In genomic region chr11:62508336-62509058, GRCh38 we compare ENCODE assay signal across 8 cellular contexts. TPM values are rescaled to one million over a fixed set of nuclear protein-coding genes. Genes with fewer than 3 reads are reported as not detected.
DNase-seq lines count a peak whose midpoint lies in the region; ATAC-seq, FAIRE-seq and TF ChIP-seq lines count a peak whose summit lies in the region.

No MANE protein-coding gene starts in this region.

- H3K9me3 ChIP-seq in BE2C (no peaks in the 10 kb centered on the region), mesodermal cell (ENCODE audit: control insufficient read depth, low read length) (no peaks in the 10 kb centered on the region), upper lobe of left lung (no peaks in the 10 kb centered on the region)

- peak overlapping the region; percentile 57 for H3K4me3 Mint-ChIP-seq in HFFc6

- no peak for FAIRE-seq in D721Med (lab: Jason Lieb, UNC)

- DNase-seq in BE2C (peak; percentile 68), HFFc6 (peak; percentile 32), SHP77 treated with DMSO at 0.1 percent for 48 hours (lab: John Stamatoyannopoulos, UW) (peak; percentile 7), epithelial cell of prostate (ENCODE audit: low read depth, low spot score) (no peak), upper lobe of left lung (peak; percentile 81 to 85), D721Med (ENCODE audit: insufficient read length, low spot score) (no peak)
- no peak for DNase-seq in activated CD4-positive, CD25-positive, alpha-beta regulatory T cell treated with anti-CD3 and anti-CD28 coated beads, Interleukin-2, amount 50 U/mL, for 72 hours

- H3K27me3 Mint-ChIP-seq in HFFc6 (ENCODE audit: insufficient read depth): peaks cover 5% of the 10 kb centered on the region

- H3K27me3 ChIP-seq in BE2C: no peaks in the 10 kb centered on the region
- no peaks in the 10 kb centered on the region for H3K27me3 ChIP-seq in upper lobe of left lung

- peak; percentile 83 to 85 for ATAC-seq in upper lobe of left lung (ENCODE audit: low FRiP score in 2 of 2)

- TF ChIP-seq POLR2A in upper lobe of left lung (IDR thresholded peaks at IDR 0.05): peak in 1 of 4 donors; percentile 20

- peaks cover 22% of the 10 kb centered on the region for H3K4me1 Mint-ChIP-seq in HFFc6 (ENCODE audit: low read depth)

- peak overlapping the region; percentile 77 for H3K27ac Mint-ChIP-seq in HFFc6

- peaks cover 3% of the 10 kb centered on the region; the same call in 1 of the 2 replicates for H3K4me1 ChIP-seq in BE2C
- peaks cover 48% of the 10 kb centered on the region for H3K4me1 ChIP-seq in mesodermal cell (ENCODE audit: control insufficient read depth, insufficient read depth, low read length, poor library complexity, severe bottlenecking)
- H3K4me1 ChIP-seq in upper lobe of left lung: peaks cover 35 to 56% (median 44%) of the 10 kb centered on the region in 4 donors

- 7 to 9% methylated on average over 13 to 18 of the region's 19 CpGs for WGBS in mesodermal cell (ENCODE audit: insufficient coverage in 2 of 2), 2 experiments
- WGBS in upper lobe of left lung, 2 donors: 14 to 20% methylated on average over 19 of the region's 19 CpGs

- H3K27ac ChIP-seq in epithelial cell of prostate: peak overlapping the region; percentile 45
- H3K27ac ChIP-seq in mesodermal cell (ENCODE audit: low read depth, low read length, severe bottlenecking): peak overlapping the region; percentile 98
- peak overlapping the region; percentile 38 to 81 (median 59) for H3K27ac ChIP-seq in upper lobe of left lung

- TF ChIP-seq EP300 in upper lobe of left lung (IDR thresholded peaks at IDR 0.05): peak in 2 of 4 donors; percentile 75 to 84

- TF ChIP-seq CTCF in BE2C (IDR thresholded peaks at IDR 0.05; ENCODE audit: low read depth, low read length) (peak; percentile 52), HFFc6 (IDR thresholded peaks at IDR 0.05) (peak; percentile 59), upper lobe of left lung (IDR thresholded peaks at IDR 0.05) (peak; percentile 41 to 72 (median 46)), D721Med (IDR thresholded peaks at IDR 0.05; ENCODE audit: insufficient read depth, missing control alignments) (no peak)

- H3K36me3 ChIP-seq in BE2C: no peaks in the 10 kb centered on the region
- H3K36me3 ChIP-seq in mesodermal cell (ENCODE audit: control insufficient read depth, insufficient read depth, low read length): no peaks in the 10 kb centered on the region
- no peaks in the 10 kb centered on the region for H3K36me3 ChIP-seq in upper lobe of left lung

- no peaks in the 10 kb centered on the region for H3K36me3 Mint-ChIP-seq in HFFc6 (ENCODE audit: low read depth)

- peak overlapping the region; percentile 34 for H3K4me3 ChIP-seq in BE2C (ENCODE audit: low read depth, low read length)
- peak overlapping the region; percentile 11 for H3K4me3 ChIP-seq in mesodermal cell (ENCODE audit: extremely low read depth, insufficient read depth, low read length, poor library complexity, severe bottlenecking)
- H3K4me3 ChIP-seq in upper lobe of left lung: peak overlapping the region in 2 of 4 donors; percentile 1 to 25

- H3K9me3 Mint-ChIP-seq in HFFc6: no peaks in the 10 kb centered on the region

RNA-seq across cellular contexts. Expression of gene AHNAK, which starts 38.1 kb away (rescaled TPM):
- 7.4 TPM for polyA plus RNA-seq in BE2C (2012; ENCODE audit: insufficient read depth, insufficient read length, low read depth)
- total RNA-seq in HFFc6 (2021; fragmentation: NEBNext Ultra II Directional; extraction: Animal tissue kit (Norgen Biotek cat#: 25700)): 100 to 1,000 TPM; 426 to 589 (median 452) TPM
- polyA plus RNA-seq in mesodermal cell (2013, experiment 1 of 2): 88.1 TPM
- 82.4 TPM for polyA plus RNA-seq in mesodermal cell (2013, experiment 2 of 2)
- total RNA-seq in upper lobe of left lung: 1,000 to 10,000 TPM in 2 of 6 donors, 100 to 1,000 TPM in 4; 583 to 1,153 (median 829) TPM

Comparison
In these comparisons a context has a peak if more than half of its experiments do, and no peak if none do; other contexts are left out.
1. DNase-seq: peak in BE2C (single experiment), HFFc6 (single experiment), SHP77 treated with DMSO at 0.1 percent for 48 hours (single experiment) and upper lobe of left lung (2 of 2); none in epithelial cell of prostate (single experiment), activated CD4-positive, CD25-positive, alpha-beta regulatory T cell treated with anti-CD3 and anti-CD28 coated beads, Interleukin-2, amount 50 U/mL, for 72 hours (single experiment) and D721Med (single experiment).
2. H3K27ac ChIP-seq: peak in every context shown above with its lines; median percentile 98 in mesodermal cell; 59 in upper lobe of left lung; 45 in epithelial cell of prostate.